Comparison of ENCODE assay signal across 1 cellular context in the genomic region with DNA sequence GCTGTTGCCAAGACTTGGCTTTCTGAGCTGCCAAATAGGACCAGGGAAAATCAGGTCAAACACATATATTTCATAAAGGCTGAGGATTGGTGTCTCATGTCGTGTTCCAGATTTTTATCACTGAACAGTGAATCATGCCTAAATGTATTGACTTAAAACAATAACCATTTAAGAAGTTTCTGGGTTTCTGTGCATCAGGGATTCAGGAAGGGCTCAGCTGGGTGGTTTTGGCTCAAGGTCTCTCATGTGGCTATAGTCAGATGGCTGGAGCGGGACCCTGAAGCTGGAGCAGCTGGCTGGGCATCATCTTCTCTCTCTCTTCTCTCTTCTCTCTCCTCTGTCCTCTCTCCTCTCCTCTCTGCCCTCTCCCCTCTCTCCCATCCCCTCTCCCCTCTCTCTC.
TF ChIP-seq lines count a peak whose summit lies in the region.

No MANE protein-coding gene starts in this region.

TF ChIP-seq in HEK293, 187 proteins besides CTCF, POLR2A, EP300 and RAD21 (continued from another document):
- TF ChIP-seq, protein P1, sequence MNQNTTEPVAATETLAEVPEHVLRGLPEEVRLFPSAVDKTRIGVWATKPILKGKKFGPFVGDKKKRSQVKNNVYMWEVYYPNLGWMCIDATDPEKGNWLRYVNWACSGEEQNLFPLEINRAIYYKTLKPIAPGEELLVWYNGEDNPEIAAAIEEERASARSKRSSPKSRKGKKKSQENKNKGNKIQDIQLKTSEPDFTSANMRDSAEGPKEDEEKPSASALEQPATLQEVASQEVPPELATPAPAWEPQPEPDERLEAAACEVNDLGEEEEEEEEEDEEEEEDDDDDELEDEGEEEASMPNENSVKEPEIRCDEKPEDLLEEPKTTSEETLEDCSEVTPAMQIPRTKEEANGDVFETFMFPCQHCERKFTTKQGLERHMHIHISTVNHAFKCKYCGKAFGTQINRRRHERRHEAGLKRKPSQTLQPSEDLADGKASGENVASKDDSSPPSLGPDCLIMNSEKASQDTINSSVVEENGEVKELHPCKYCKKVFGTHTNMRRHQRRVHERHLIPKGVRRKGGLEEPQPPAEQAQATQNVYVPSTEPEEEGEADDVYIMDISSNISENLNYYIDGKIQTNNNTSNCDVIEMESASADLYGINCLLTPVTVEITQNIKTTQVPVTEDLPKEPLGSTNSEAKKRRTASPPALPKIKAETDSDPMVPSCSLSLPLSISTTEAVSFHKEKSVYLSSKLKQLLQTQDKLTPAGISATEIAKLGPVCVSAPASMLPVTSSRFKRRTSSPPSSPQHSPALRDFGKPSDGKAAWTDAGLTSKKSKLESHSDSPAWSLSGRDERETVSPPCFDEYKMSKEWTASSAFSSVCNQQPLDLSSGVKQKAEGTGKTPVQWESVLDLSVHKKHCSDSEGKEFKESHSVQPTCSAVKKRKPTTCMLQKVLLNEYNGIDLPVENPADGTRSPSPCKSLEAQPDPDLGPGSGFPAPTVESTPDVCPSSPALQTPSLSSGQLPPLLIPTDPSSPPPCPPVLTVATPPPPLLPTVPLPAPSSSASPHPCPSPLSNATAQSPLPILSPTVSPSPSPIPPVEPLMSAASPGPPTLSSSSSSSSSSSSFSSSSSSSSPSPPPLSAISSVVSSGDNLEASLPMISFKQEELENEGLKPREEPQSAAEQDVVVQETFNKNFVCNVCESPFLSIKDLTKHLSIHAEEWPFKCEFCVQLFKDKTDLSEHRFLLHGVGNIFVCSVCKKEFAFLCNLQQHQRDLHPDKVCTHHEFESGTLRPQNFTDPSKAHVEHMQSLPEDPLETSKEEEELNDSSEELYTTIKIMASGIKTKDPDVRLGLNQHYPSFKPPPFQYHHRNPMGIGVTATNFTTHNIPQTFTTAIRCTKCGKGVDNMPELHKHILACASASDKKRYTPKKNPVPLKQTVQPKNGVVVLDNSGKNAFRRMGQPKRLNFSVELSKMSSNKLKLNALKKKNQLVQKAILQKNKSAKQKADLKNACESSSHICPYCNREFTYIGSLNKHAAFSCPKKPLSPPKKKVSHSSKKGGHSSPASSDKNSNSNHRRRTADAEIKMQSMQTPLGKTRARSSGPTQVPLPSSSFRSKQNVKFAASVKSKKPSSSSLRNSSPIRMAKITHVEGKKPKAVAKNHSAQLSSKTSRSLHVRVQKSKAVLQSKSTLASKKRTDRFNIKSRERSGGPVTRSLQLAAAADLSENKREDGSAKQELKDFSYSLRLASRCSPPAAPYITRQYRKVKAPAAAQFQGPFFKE (tag by site-specific recombination; IDR thresholded peaks at IDR 0.05; ENCODE audit: borderline replicate concordance): no peak
- TF ChIP-seq ZNF707 (tag by site-specific recombination; IDR thresholded peaks at IDR 0.05): no peak
